Comparison of ENCODE assay signal across 8 cellular contexts in genomic region chr20:2751347-2751867, GRCh38. TPM values are rescaled to one million over a fixed set of nuclear protein-coding genes. Genes with fewer than 3 reads are reported as not detected.
DNase-seq lines count a peak whose midpoint lies in the region; ATAC-seq, FAIRE-seq and TF ChIP-seq lines count a peak whose summit lies in the region.

No MANE protein-coding gene starts in this region.

- H4K20me1 ChIP-seq in astrocyte (ENCODE audit: insufficient read depth, low read length): peaks cover 3% of the 10 kb centered on the region

- TF ChIP-seq CTCF in astrocyte (IDR thresholded peaks at IDR 0.05; ENCODE audit: insufficient read depth, low read depth, low read length) (no peak), lower lobe of right lung (IDR thresholded peaks at IDR 0.05) (no peak), upper lobe of right lung (IDR thresholded peaks at IDR 0.05) (no peak)

- H3K9ac ChIP-seq in astrocyte (ENCODE audit: low read length): no peak overlapping the region

- H3K9me3 Mint-ChIP-seq in activated naive CD8-positive, alpha-beta T cell (ENCODE audit: low read depth): no peaks in the 10 kb centered on the region
- H3K9me3 Mint-ChIP-seq in activated naive CD8-positive, alpha-beta T cell treated with anti-CD3 and anti-CD28 coated beads for 36 hours: no peaks in the 10 kb centered on the region
- no peaks in the 10 kb centered on the region for H3K9me3 Mint-ChIP-seq in astrocyte (ENCODE audit: unreplicated experiment)

- no peaks in the 10 kb centered on the region for H3K9me3 ChIP-seq in astrocyte (ENCODE audit: insufficient read depth, low read depth, low read length)
- no peaks in the 10 kb centered on the region for H3K9me3 ChIP-seq in lower lobe of right lung
- H3K9me3 ChIP-seq in upper lobe of right lung: no peaks in the 10 kb centered on the region

- H3K4me1 Mint-ChIP-seq in activated naive CD8-positive, alpha-beta T cell (ENCODE audit: low read depth): peaks cover 25% of the 10 kb centered on the region
- H3K4me1 Mint-ChIP-seq in activated naive CD8-positive, alpha-beta T cell treated with anti-CD3 and anti-CD28 coated beads for 36 hours: peaks cover 25% of the 10 kb centered on the region
- H3K4me1 Mint-ChIP-seq in astrocyte (ENCODE audit: low read depth, unreplicated experiment): peaks cover 4% of the 10 kb centered on the region

- H3K27ac Mint-ChIP-seq in activated naive CD8-positive, alpha-beta T cell: no peak overlapping the region
- H3K27ac Mint-ChIP-seq in activated naive CD8-positive, alpha-beta T cell treated with anti-CD3 and anti-CD28 coated beads for 36 hours: no peak overlapping the region
- H3K27ac Mint-ChIP-seq in astrocyte (ENCODE audit: unreplicated experiment): no peak overlapping the region

- ATAC-seq in lower lobe of right lung (peak in 1 of 2 donors; percentile 43), upper lobe of right lung (no peak), HG03342 (IDR thresholded peaks at IDR 0.05; ENCODE audit: unreplicated experiment) (no peak)

- no peak for FAIRE-seq in astrocyte (lab: Jason Lieb, UNC)

- H3K4me3 Mint-ChIP-seq in activated naive CD8-positive, alpha-beta T cell: peak overlapping the region; percentile 77
- H3K4me3 Mint-ChIP-seq in activated naive CD8-positive, alpha-beta T cell treated with anti-CD3 and anti-CD28 coated beads for 36 hours: no peak overlapping the region
- peak overlapping the region; percentile 34 for H3K4me3 Mint-ChIP-seq in astrocyte (ENCODE audit: unreplicated experiment)

- H3K4me3 ChIP-seq in astrocyte (ENCODE audit: insufficient read depth, low read depth, low read length): no peak overlapping the region
- peak overlapping the region; percentile 59 for H3K4me3 ChIP-seq in lower lobe of right lung
- H3K4me3 ChIP-seq in upper lobe of right lung: peak overlapping the region; percentile 48

- no peaks in the 10 kb centered on the region for H3K79me2 ChIP-seq in astrocyte (ENCODE audit: insufficient read depth, low read length)

- DNase-seq in activated naive CD8-positive, alpha-beta T cell treated with anti-CD3 and anti-CD28 coated beads for 36 hours: no peak
- DNase-seq in astrocyte (ENCODE audit: low read depth) (no peak), lower lobe of right lung (no peak), upper lobe of right lung (no peak), activated gamma-delta T cell (lab: John Stamatoyannopoulos, UW) (no peak)
- DNase-seq in stimulated activated CD4-positive, alpha-beta T cell treated with anti-CD3 and anti-CD28 coated beads, Interleukin-2, amount 100 ng/mL, for 48 hours: no peak

- H3K36me3 ChIP-seq in astrocyte (ENCODE audit: insufficient read depth, low read length): no peaks in the 10 kb centered on the region
- H3K36me3 ChIP-seq in lower lobe of right lung: no peaks in the 10 kb centered on the region
- no peaks in the 10 kb centered on the region for H3K36me3 ChIP-seq in upper lobe of right lung

- H2AFZ ChIP-seq in astrocyte (ENCODE audit: low read depth, low read length): no peak overlapping the region

- intact Hi-C loops in lower lobe of right lung (cut with DNase I): no loop called here
- intact Hi-C loops in upper lobe of right lung (cut with DNase I): no loop called here

- H3K36me3 Mint-ChIP-seq in activated naive CD8-positive, alpha-beta T cell: no peaks in the 10 kb centered on the region
- H3K36me3 Mint-ChIP-seq in activated naive CD8-positive, alpha-beta T cell treated with anti-CD3 and anti-CD28 coated beads for 36 hours: no peaks in the 10 kb centered on the region
- H3K36me3 Mint-ChIP-seq in astrocyte (ENCODE audit: low read depth, unreplicated experiment): no peaks in the 10 kb centered on the region

- H3K27ac ChIP-seq in astrocyte (ENCODE audit: low read depth, low read length): no peak overlapping the region
- peak overlapping the region; percentile 12 for H3K27ac ChIP-seq in lower lobe of right lung
- no peak overlapping the region for H3K27ac ChIP-seq in upper lobe of right lung

- H3K4me1 ChIP-seq in astrocyte (ENCODE audit: insufficient read depth, low read length) (peaks cover 15% of the 10 kb centered on the region), lower lobe of right lung (peaks cover 28% of the 10 kb centered on the region), upper lobe of right lung (peaks cover 23% of the 10 kb centered on the region)

- H3K27me3 ChIP-seq in astrocyte (ENCODE audit: insufficient read depth, low read length): peaks cover 68% of the 10 kb centered on the region
- H3K27me3 ChIP-seq in lower lobe of right lung (ENCODE audit: low read depth): peaks cover 24% of the 10 kb centered on the region
- H3K27me3 ChIP-seq in upper lobe of right lung: no peaks in the 10 kb centered on the region

- peaks cover 6% of the 10 kb centered on the region for H3K27me3 Mint-ChIP-seq in activated naive CD8-positive, alpha-beta T cell
- peaks cover 34% of the 10 kb centered on the region for H3K27me3 Mint-ChIP-seq in activated naive CD8-positive, alpha-beta T cell treated with anti-CD3 and anti-CD28 coated beads for 36 hours
- peaks cover 79% of the 10 kb centered on the region for H3K27me3 Mint-ChIP-seq in astrocyte (ENCODE audit: low read depth, unreplicated experiment)

- H3K4me2 ChIP-seq in astrocyte (ENCODE audit: low read length): peak overlapping the region; percentile 73

RNA-seq across cellular contexts. Expression of gene CPXM1, which starts 49.0 kb away (rescaled TPM):
- 1 to 10 TPM; 4.2 to 4.3 TPM for total RNA-seq in activated naive CD8-positive, alpha-beta T cell treated with anti-CD3 and anti-CD28 coated beads for 36 hours
- total RNA-seq in astrocyte (10.6 and 10.9 TPM in 2 replicates), lower lobe of right lung (10.2 TPM), upper lobe of right lung (1.3 TPM)

RNA-seq across cellular contexts. Expression of gene EBF4, which starts 58.8 kb away (rescaled TPM):
- total RNA-seq in activated naive CD8-positive, alpha-beta T cell treated with anti-CD3 and anti-CD28 coated beads for 36 hours: under 1 TPM; 0.66 to 0.98 TPM
- 2.3 and 4.1 TPM in 2 replicates for total RNA-seq in astrocyte
- total RNA-seq in lower lobe of right lung: 15.3 TPM
- 19.5 TPM for total RNA-seq in upper lobe of right lung
